ENCODE assay signal across 1 cellular context in the genomic region with DNA sequence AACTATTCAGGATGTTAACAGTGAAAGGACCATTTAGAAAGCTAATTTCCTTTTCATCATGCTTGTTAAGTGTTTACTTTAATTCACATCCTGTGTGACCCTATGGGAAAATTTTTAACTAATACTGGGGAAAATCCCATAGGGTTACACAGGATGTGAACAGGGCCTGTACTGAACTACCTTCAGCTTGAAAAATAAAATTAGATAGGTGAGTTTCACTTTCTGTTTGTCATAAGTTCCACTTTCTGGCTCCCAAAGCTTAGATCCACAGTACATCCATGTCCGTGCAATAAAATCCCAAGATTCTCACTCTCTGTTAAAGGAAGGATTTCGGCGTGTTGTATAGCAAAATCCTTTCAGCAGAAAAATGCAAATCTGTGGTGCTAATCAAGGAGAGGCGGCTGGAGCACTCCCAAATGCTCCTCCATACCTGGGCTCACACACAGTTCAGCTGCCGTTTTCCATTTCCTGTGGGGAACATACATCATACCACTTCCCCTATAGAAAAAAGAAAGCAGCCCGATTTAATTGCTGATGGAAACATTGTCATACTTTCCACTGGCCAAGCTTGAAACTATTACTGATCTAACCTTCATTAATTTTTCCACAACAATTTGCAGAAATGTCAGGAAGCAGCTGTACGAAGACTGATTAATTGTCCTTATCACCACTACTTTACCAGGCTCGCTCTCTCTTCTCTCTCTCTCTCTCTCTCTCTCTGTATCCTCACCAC.
TF ChIP-seq lines count a peak whose summit lies in the region.

No MANE protein-coding gene starts in this region.

TF ChIP-seq in GM12878, 131 proteins besides CTCF, POLR2A, EP300 and RAD21 (continued from another document and continues in another):
- TF ChIP-seq, protein P1, sequence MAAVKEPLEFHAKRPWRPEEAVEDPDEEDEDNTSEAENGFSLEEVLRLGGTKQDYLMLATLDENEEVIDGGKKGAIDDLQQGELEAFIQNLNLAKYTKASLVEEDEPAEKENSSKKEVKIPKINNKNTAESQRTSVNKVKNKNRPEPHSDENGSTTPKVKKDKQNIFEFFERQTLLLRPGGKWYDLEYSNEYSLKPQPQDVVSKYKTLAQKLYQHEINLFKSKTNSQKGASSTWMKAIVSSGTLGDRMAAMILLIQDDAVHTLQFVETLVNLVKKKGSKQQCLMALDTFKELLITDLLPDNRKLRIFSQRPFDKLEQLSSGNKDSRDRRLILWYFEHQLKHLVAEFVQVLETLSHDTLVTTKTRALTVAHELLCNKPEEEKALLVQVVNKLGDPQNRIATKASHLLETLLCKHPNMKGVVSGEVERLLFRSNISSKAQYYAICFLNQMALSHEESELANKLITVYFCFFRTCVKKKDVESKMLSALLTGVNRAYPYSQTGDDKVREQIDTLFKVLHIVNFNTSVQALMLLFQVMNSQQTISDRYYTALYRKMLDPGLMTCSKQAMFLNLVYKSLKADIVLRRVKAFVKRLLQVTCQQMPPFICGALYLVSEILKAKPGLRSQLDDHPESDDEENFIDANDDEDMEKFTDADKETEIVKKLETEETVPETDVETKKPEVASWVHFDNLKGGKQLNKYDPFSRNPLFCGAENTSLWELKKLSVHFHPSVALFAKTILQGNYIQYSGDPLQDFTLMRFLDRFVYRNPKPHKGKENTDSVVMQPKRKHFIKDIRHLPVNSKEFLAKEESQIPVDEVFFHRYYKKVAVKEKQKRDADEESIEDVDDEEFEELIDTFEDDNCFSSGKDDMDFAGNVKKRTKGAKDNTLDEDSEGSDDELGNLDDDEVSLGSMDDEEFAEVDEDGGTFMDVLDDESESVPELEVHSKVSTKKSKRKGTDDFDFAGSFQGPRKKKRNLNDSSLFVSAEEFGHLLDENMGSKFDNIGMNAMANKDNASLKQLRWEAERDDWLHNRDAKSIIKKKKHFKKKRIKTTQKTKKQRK (IDR thresholded peaks at IDR 0.05; ENCODE audit: low read depth, low read length), result no peak
- peak; percentile 55; the same call in 1 of the 2 replicates for TF ChIP-seq BMI1 (IDR thresholded peaks at IDR 0.05; ENCODE audit: borderline replicate concordance)
- TF ChIP-seq, protein P2, sequence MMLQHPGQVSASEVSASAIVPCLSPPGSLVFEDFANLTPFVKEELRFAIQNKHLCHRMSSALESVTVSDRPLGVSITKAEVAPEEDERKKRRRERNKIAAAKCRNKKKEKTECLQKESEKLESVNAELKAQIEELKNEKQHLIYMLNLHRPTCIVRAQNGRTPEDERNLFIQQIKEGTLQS (IDR thresholded peaks at IDR 0.05; ENCODE audit: borderline replicate concordance, extremely low read depth, low read depth, low read length), result no peak
- TF ChIP-seq POLR2AphosphoS5 (IDR thresholded peaks at IDR 0.05; ENCODE audit: low read length), result peak; percentile 35; the same call in 1 of the 2 replicates
- no peak for TF ChIP-seq RAD51 (IDR thresholded peaks at IDR 0.05)
- TF ChIP-seq CHD2 (IDR thresholded peaks at IDR 0.05; ENCODE audit: borderline replicate concordance, low read depth, low read length), result peak; percentile 52; the same call in 1 of the 2 replicates
- no peak for TF ChIP-seq MYC (IDR thresholded peaks at IDR 0.05; ENCODE audit: insufficient read depth, insufficient read length, insufficient replicate concordance, low read length, severe bottlenecking)
- TF ChIP-seq GATAD2B (conservative IDR thresholded peaks at IDR 0.05; ENCODE audit: low read depth), result peak; percentile 86; the same call in 1 of the 2 replicates
- TF ChIP-seq ZNF592 (IDR thresholded peaks at IDR 0.05), result no peak
- peak in 1 of 2 experiments; percentile 96; a peak in 2 of 4 replicates for TF ChIP-seq ETV6 (conservative IDR thresholded peaks at IDR 0.05 in 1 of 2, IDR thresholded peaks at IDR 0.05 in 1 of 2; ENCODE audit: borderline replicate concordance in 1 of 2, low read depth in 1 of 2)
- peak; percentile 10; the same call in 1 of the 2 replicates for TF ChIP-seq TCF7 (IDR thresholded peaks at IDR 0.05; ENCODE audit: borderline replicate concordance)
- TF ChIP-seq ZBTB11 (CRISPR knock-in tag; IDR thresholded peaks at IDR 0.05), result no peak
- TF ChIP-seq RFX5 (IDR thresholded peaks at IDR 0.05; ENCODE audit: low read depth, low read length), result no peak
- no peak for TF ChIP-seq SIN3A (IDR thresholded peaks at IDR 0.05; ENCODE audit: low read depth, low read length)
- TF ChIP-seq ZNF384 (IDR thresholded peaks at IDR 0.05; ENCODE audit: borderline replicate concordance, low read depth, low read length), result peak; percentile 4; the same call in 1 of the 2 replicates
- no peak; the same call in 1 of the 2 replicates for TF ChIP-seq CBFB (IDR thresholded peaks at IDR 0.05; ENCODE audit: low read depth)
- TF ChIP-seq ZNF217 (IDR thresholded peaks at IDR 0.05), result 0 out of 2 replicates have a peak, but pooled peaks have one; percentile 47
- TF ChIP-seq RELA (IDR thresholded peaks at IDR 0.05; ENCODE audit: borderline replicate concordance, partially characterized antibody), result peak; percentile 29
- TF ChIP-seq ESRRA (IDR thresholded peaks at IDR 0.05; ENCODE audit: low read length), result no peak
- no peak for TF ChIP-seq ELK1 (IDR thresholded peaks at IDR 0.05; ENCODE audit: low read depth, low read length)
- peak in 1 of 2 experiments; percentile 72; a peak in 1 of 4 replicates for TF ChIP-seq CEBPB (IDR thresholded peaks at IDR 0.05; ENCODE audit: borderline replicate concordance in 1 of 2, low read depth in 2 of 2, low read length in 2 of 2)
- TF ChIP-seq PBX3 (IDR thresholded peaks at IDR 0.05; ENCODE audit: insufficient replicate concordance, low read depth, low read length), result no peak
- peak; percentile 84 for TF ChIP-seq ZZZ3 (IDR thresholded peaks at IDR 0.05; ENCODE audit: control insufficient read depth, insufficient read length, low read depth)
- TF ChIP-seq, protein P3, sequence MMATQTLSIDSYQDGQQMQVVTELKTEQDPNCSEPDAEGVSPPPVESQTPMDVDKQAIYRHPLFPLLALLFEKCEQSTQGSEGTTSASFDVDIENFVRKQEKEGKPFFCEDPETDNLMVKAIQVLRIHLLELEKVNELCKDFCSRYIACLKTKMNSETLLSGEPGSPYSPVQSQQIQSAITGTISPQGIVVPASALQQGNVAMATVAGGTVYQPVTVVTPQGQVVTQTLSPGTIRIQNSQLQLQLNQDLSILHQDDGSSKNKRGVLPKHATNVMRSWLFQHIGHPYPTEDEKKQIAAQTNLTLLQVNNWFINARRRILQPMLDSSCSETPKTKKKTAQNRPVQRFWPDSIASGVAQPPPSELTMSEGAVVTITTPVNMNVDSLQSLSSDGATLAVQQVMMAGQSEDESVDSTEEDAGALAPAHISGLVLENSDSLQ (IDR thresholded peaks at IDR 0.05), result peak; percentile 66
- TF ChIP-seq HDGF (IDR thresholded peaks at IDR 0.05), result no peak
- TF ChIP-seq HCFC1 (IDR thresholded peaks at IDR 0.05; ENCODE audit: low read length), result no peak
- TF ChIP-seq SMAD1 (IDR thresholded peaks at IDR 0.05; ENCODE audit: low read depth, partially characterized antibody), result peak; percentile 79
- no peak for TF ChIP-seq YBX1 (IDR thresholded peaks at IDR 0.05)
- TF ChIP-seq, protein P4, sequence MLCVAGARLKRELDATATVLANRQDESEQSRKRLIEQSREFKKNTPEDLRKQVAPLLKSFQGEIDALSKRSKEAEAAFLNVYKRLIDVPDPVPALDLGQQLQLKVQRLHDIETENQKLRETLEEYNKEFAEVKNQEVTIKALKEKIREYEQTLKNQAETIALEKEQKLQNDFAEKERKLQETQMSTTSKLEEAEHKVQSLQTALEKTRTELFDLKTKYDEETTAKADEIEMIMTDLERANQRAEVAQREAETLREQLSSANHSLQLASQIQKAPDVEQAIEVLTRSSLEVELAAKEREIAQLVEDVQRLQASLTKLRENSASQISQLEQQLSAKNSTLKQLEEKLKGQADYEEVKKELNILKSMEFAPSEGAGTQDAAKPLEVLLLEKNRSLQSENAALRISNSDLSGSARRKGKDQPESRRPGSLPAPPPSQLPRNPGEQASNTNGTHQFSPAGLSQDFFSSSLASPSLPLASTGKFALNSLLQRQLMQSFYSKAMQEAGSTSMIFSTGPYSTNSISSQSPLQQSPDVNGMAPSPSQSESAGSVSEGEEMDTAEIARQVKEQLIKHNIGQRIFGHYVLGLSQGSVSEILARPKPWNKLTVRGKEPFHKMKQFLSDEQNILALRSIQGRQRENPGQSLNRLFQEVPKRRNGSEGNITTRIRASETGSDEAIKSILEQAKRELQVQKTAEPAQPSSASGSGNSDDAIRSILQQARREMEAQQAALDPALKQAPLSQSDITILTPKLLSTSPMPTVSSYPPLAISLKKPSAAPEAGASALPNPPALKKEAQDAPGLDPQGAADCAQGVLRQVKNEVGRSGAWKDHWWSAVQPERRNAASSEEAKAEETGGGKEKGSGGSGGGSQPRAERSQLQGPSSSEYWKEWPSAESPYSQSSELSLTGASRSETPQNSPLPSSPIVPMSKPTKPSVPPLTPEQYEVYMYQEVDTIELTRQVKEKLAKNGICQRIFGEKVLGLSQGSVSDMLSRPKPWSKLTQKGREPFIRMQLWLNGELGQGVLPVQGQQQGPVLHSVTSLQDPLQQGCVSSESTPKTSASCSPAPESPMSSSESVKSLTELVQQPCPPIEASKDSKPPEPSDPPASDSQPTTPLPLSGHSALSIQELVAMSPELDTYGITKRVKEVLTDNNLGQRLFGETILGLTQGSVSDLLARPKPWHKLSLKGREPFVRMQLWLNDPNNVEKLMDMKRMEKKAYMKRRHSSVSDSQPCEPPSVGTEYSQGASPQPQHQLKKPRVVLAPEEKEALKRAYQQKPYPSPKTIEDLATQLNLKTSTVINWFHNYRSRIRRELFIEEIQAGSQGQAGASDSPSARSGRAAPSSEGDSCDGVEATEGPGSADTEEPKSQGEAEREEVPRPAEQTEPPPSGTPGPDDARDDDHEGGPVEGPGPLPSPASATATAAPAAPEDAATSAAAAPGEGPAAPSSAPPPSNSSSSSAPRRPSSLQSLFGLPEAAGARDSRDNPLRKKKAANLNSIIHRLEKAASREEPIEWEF (IDR thresholded peaks at IDR 0.05; ENCODE audit: insufficient replicate concordance, low read depth, low read length), result peak; percentile 95
- TF ChIP-seq STAT1 (conservative IDR thresholded peaks at IDR 0.05), result no peak
- TF ChIP-seq TCF3 (IDR thresholded peaks at IDR 0.05; ENCODE audit: borderline replicate concordance, insufficient read depth, low read depth, low read length), result peak; percentile 70; the same call in 1 of the 2 replicates
- TF ChIP-seq MTA2 (IDR thresholded peaks at IDR 0.05; ENCODE audit: low read depth), result peak; percentile 96
- TF ChIP-seq ZNF274 (IDR thresholded peaks at IDR 0.05; ENCODE audit: insufficient read depth, insufficient read length), result no peak
